3 cellular contexts compared by ENCODE assay signal in the genomic region with DNA sequence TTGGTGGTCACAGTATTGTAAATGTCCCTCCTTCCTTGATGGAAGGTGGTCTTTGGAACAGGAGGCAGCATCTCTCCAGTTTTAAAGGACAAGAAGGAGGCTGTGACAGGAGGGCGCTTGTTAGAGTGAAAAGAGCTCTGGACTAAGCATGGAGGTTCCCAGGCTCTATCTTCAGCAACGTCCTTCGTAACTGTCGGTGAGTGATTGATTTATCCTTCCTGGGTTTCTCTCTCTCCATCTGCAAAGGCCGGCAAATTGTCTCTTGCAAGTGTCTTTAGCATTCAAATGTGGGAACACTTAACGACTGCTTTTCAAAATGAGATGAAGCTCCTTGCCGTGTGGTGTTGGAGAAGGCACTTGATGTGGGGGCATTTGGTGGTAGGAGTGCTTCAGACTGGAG.
TF ChIP-seq lines count a peak whose summit lies in the region.

No MANE protein-coding gene starts in this region.

TF ChIP-seq in GM23338, 12 proteins besides CTCF, POLR2A, EP300 and RAD21:
- TF ChIP-seq STAT1 (IDR thresholded peaks at IDR 0.05; ENCODE audit: unreplicated experiment) (no peak), EZH2 (IDR thresholded peaks at IDR 0.05; ENCODE audit: low read depth, unreplicated experiment) (no peak), ZNF331 (CRISPR knock-in tag; IDR thresholded peaks at IDR 0.05; ENCODE audit: low read depth) (no peak), NANOG (IDR thresholded peaks at IDR 0.05; ENCODE audit: borderline replicate concordance) (no peak), POLR2AphosphoS5 (IDR thresholded peaks at IDR 0.05; ENCODE audit: low read depth) (no peak), ZNF114 (CRISPR knock-in tag; IDR thresholded peaks at IDR 0.05) (no peak)
- TF ChIP-seq, protein P1, sequence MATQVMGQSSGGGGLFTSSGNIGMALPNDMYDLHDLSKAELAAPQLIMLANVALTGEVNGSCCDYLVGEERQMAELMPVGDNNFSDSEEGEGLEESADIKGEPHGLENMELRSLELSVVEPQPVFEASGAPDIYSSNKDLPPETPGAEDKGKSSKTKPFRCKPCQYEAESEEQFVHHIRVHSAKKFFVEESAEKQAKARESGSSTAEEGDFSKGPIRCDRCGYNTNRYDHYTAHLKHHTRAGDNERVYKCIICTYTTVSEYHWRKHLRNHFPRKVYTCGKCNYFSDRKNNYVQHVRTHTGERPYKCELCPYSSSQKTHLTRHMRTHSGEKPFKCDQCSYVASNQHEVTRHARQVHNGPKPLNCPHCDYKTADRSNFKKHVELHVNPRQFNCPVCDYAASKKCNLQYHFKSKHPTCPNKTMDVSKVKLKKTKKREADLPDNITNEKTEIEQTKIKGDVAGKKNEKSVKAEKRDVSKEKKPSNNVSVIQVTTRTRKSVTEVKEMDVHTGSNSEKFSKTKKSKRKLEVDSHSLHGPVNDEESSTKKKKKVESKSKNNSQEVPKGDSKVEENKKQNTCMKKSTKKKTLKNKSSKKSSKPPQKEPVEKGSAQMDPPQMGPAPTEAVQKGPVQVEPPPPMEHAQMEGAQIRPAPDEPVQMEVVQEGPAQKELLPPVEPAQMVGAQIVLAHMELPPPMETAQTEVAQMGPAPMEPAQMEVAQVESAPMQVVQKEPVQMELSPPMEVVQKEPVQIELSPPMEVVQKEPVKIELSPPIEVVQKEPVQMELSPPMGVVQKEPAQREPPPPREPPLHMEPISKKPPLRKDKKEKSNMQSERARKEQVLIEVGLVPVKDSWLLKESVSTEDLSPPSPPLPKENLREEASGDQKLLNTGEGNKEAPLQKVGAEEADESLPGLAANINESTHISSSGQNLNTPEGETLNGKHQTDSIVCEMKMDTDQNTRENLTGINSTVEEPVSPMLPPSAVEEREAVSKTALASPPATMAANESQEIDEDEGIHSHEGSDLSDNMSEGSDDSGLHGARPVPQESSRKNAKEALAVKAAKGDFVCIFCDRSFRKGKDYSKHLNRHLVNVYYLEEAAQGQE (IDR thresholded peaks at IDR 0.05; ENCODE audit: unreplicated experiment) = no peak

TF ChIP-seq in HEK293T, 16 proteins besides CTCF, POLR2A, EP300 and RAD21:
- TF ChIP-seq, protein P2, sequence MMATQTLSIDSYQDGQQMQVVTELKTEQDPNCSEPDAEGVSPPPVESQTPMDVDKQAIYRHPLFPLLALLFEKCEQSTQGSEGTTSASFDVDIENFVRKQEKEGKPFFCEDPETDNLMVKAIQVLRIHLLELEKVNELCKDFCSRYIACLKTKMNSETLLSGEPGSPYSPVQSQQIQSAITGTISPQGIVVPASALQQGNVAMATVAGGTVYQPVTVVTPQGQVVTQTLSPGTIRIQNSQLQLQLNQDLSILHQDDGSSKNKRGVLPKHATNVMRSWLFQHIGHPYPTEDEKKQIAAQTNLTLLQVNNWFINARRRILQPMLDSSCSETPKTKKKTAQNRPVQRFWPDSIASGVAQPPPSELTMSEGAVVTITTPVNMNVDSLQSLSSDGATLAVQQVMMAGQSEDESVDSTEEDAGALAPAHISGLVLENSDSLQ (IDR thresholded peaks at IDR 0.05) = 0 out of 2 replicates have a peak, but pooled peaks have one; percentile 8
- TF ChIP-seq CTBP1 (IDR thresholded peaks at IDR 0.05; ENCODE audit: borderline replicate concordance) (no peak), ELF4 (IDR thresholded peaks at IDR 0.05) (no peak)

TF ChIP-seq in K562, 482 proteins besides CTCF, POLR2A, EP300 and RAD21:
- TF ChIP-seq TAF15 (IDR thresholded peaks at IDR 0.05; ENCODE audit: low read depth, low read length) (no peak), JUND (IDR thresholded peaks at IDR 0.05; ENCODE audit: borderline replicate concordance, low read depth, low read length) (no peak), JUND (tag; IDR thresholded peaks at IDR 0.05; ENCODE audit: borderline replicate concordance, low read depth, low read length) (no peak), MEIS2 (IDR thresholded peaks at IDR 0.05; ENCODE audit: partially characterized antibody) (peak; percentile 70), FOSL1 (tag; conservative IDR thresholded peaks at IDR 0.05) (no peak), ZNF76 (CRISPR knock-in tag; IDR thresholded peaks at IDR 0.05; ENCODE audit: borderline replicate concordance) (no peak), ZNF24 (IDR thresholded peaks at IDR 0.05) (no peak), ETS2 (tag; IDR thresholded peaks at IDR 0.05; ENCODE audit: borderline replicate concordance, poor library complexity, severe bottlenecking) (no peak), ZBED1 (IDR thresholded peaks at IDR 0.05) (no peak)
- TF ChIP-seq, protein P3, sequence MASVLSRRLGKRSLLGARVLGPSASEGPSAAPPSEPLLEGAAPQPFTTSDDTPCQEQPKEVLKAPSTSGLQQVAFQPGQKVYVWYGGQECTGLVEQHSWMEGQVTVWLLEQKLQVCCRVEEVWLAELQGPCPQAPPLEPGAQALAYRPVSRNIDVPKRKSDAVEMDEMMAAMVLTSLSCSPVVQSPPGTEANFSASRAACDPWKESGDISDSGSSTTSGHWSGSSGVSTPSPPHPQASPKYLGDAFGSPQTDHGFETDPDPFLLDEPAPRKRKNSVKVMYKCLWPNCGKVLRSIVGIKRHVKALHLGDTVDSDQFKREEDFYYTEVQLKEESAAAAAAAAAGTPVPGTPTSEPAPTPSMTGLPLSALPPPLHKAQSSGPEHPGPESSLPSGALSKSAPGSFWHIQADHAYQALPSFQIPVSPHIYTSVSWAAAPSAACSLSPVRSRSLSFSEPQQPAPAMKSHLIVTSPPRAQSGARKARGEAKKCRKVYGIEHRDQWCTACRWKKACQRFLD (CRISPR knock-in tag; IDR thresholded peaks at IDR 0.05) = no peak
- TF ChIP-seq, protein P4, sequence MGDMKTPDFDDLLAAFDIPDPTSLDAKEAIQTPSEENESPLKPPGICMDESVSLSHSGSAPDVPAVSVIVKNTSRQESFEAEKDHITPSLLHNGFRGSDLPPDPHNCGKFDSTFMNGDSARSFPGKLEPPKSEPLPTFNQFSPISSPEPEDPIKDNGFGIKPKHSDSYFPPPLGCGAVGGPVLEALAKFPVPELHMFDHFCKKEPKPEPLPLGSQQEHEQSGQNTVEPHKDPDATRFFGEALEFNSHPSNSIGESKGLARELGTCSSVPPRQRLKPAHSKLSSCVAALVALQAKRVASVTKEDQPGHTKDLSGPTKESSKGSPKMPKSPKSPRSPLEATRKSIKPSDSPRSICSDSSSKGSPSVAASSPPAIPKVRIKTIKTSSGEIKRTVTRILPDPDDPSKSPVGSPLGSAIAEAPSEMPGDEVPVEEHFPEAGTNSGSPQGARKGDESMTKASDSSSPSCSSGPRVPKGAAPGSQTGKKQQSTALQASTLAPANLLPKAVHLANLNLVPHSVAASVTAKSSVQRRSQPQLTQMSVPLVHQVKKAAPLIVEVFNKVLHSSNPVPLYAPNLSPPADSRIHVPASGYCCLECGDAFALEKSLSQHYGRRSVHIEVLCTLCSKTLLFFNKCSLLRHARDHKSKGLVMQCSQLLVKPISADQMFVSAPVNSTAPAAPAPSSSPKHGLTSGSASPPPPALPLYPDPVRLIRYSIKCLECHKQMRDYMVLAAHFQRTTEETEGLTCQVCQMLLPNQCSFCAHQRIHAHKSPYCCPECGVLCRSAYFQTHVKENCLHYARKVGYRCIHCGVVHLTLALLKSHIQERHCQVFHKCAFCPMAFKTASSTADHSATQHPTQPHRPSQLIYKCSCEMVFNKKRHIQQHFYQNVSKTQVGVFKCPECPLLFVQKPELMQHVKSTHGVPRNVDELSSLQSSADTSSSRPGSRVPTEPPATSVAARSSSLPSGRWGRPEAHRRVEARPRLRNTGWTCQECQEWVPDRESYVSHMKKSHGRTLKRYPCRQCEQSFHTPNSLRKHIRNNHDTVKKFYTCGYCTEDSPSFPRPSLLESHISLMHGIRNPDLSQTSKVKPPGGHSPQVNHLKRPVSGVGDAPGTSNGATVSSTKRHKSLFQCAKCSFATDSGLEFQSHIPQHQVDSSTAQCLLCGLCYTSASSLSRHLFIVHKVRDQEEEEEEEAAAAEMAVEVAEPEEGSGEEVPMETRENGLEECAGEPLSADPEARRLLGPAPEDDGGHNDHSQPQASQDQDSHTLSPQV (IDR thresholded peaks at IDR 0.05) = no peak
- TF ChIP-seq, protein P2 (IDR thresholded peaks at IDR 0.05) = peak; percentile 59
- TF ChIP-seq, protein P5, sequence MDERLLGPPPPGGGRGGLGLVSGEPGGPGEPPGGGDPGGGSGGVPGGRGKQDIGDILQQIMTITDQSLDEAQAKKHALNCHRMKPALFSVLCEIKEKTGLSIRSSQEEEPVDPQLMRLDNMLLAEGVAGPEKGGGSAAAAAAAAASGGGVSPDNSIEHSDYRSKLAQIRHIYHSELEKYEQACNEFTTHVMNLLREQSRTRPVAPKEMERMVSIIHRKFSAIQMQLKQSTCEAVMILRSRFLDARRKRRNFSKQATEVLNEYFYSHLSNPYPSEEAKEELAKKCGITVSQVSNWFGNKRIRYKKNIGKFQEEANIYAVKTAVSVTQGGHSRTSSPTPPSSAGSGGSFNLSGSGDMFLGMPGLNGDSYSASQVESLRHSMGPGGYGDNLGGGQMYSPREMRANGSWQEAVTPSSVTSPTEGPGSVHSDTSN (CRISPR knock-in tag; IDR thresholded peaks at IDR 0.05; ENCODE audit: low read depth) = no peak
- TF ChIP-seq, protein P5 (tag; conservative IDR thresholded peaks at IDR 0.05; ENCODE audit: low read depth) = peak; percentile 55; the same call in 1 of the 2 replicates
